In the genomic region with DNA sequence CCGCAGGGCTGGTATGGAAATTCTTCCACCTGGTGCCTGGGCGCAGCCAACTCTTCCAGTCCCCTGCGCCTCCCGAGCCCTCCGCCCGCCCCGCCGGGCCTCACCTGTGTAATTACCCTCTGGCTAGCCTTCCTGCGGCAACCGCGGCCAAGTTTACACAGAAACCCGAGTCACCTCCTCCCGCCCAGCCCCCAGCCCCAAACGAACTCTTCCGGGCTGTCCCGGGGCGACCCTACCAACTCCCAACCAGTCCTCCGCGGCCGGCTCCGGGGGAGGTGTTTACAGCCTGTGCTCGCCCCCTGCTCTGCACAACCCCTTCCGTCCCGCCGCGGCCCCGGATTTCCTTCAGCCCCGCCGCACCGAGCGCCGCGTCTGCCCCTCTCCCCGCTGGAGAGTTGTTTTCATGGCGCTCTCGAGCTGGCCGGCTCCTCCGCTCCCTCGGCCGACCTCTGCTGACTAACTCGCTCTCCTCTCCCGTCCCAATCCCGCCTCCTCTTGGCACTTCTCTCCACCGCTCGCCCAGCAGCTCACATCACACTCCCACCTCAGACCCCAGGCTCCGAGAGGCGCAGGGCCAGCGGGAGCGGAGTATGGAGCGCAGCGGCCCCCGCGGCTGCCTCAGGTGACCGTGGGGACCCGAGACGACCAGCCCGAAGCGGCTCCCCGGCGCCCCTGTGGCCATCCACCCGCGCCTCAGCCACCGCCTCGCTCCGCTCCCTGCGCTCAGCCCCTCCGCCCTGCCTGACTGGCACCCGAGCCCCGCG, we compare ENCODE assay signal across 8 cellular contexts. TPM values are rescaled to one million over a fixed set of nuclear protein-coding genes. Genes with fewer than 3 reads are reported as not detected.
A peak's percentile ranks its signal among the peaks of the same experiment; 100 is the strongest.
DNase-seq lines count a peak whose midpoint lies in the region; ATAC-seq and TF ChIP-seq lines count a peak whose summit lies in the region.

No MANE protein-coding gene starts in this region.

- no peaks in the 10 kb centered on the region for H3K9me2 ChIP-seq in OCI-LY7 (ENCODE audit: insufficient read depth, low read length)

- peak overlapping the region; percentile 91 for H3K4me3 Mint-ChIP-seq in activated T-helper 1 cell treated with anti-CD3 and anti-CD28 coated beads, Interleukin-12 subunit alpha, Interleukin-12 subunit beta, Interleukin-2, Interleukin-4 antibody, amounts not matched to agents 30 ng/mL and 10 ng/mL and 1 ng/mL, durations not matched to agents 14 hours and 24 hours and 36 hours
- H3K4me3 Mint-ChIP-seq in natural killer cell, result peak overlapping the region; percentile 99
- peak overlapping the region; percentile 94 for H3K4me3 Mint-ChIP-seq in stimulated activated naive CD8-positive, alpha-beta T cell treated with anti-CD3 and anti-CD28 coated beads, Interleukin-15, Interleukin-2, amounts not matched to agents 100 ng/mL and 50 ng/mL, for 24 hours

- DNase-seq in AG04450 (ENCODE audit: low read depth, low spot score) (peak; percentile 33), OCI-LY7 (ENCODE audit: low spot score) (peak; percentile 66), fibroblast of lung (ENCODE audit: low read depth in 2 of 2) (peak; percentile 63 to 71), natural killer cell (peak; percentile 65)
- peak; percentile 67 for DNase-seq in activated T-helper 1 cell treated with anti-CD3 and anti-CD28 coated beads, Interleukin-12 subunit alpha, Interleukin-12 subunit beta, Interleukin-2, Interleukin-4 antibody, amounts not matched to agents 30 ng/mL and 10 ng/mL and 1 ng/mL, durations not matched to agents 14 hours and 24 hours and 36 hours (ENCODE audit: low spot score)

- H3K27ac ChIP-seq in AG04450 (ENCODE audit: low read depth, low read length) (peak overlapping the region; percentile 85), OCI-LY7 (ENCODE audit: low read depth, low read length, poor library complexity, severe bottlenecking) (peak overlapping the region; percentile 99), fibroblast of lung (ENCODE audit: insufficient read depth, low read length) (peak overlapping the region; percentile 88)

- no peaks in the 10 kb centered on the region for H3K27me3 Mint-ChIP-seq in activated T-helper 1 cell treated with anti-CD3 and anti-CD28 coated beads, Interleukin-12 subunit alpha, Interleukin-12 subunit beta, Interleukin-2, Interleukin-4 antibody, amounts not matched to agents 30 ng/mL and 10 ng/mL and 1 ng/mL, durations not matched to agents 14 hours and 24 hours and 36 hours (ENCODE audit: insufficient read depth)
- H3K27me3 Mint-ChIP-seq in natural killer cell (ENCODE audit: low read depth in 2 of 2), result no peaks in the 10 kb centered on the region
- no peaks in the 10 kb centered on the region for H3K27me3 Mint-ChIP-seq in stimulated activated naive CD8-positive, alpha-beta T cell treated with anti-CD3 and anti-CD28 coated beads, Interleukin-15, Interleukin-2, amounts not matched to agents 100 ng/mL and 50 ng/mL, for 24 hours

- H2AFZ ChIP-seq in OCI-LY7 (ENCODE audit: low read length), result peak overlapping the region; percentile 54; the same call in 1 of the 2 replicates
- peak overlapping the region; percentile 84 for H2AFZ ChIP-seq in fibroblast of lung (ENCODE audit: low read length)

- H3K27me3 ChIP-seq in AG04450 (ENCODE audit: control insufficient read depth, insufficient read depth, low read length), result no peaks in the 10 kb centered on the region
- H3K27me3 ChIP-seq in fibroblast of lung (ENCODE audit: control insufficient read depth, insufficient read depth, low read length), result no peaks in the 10 kb centered on the region

- H3K36me3 Mint-ChIP-seq in activated T-helper 1 cell treated with anti-CD3 and anti-CD28 coated beads, Interleukin-12 subunit alpha, Interleukin-12 subunit beta, Interleukin-2, Interleukin-4 antibody, amounts not matched to agents 30 ng/mL and 10 ng/mL and 1 ng/mL, durations not matched to agents 14 hours and 24 hours and 36 hours (ENCODE audit: low read depth), result peaks cover 16% of the 10 kb centered on the region
- H3K36me3 Mint-ChIP-seq in natural killer cell, result no peaks in the 10 kb centered on the region
- H3K36me3 Mint-ChIP-seq in stimulated activated naive CD8-positive, alpha-beta T cell treated with anti-CD3 and anti-CD28 coated beads, Interleukin-15, Interleukin-2, amounts not matched to agents 100 ng/mL and 50 ng/mL, for 24 hours (ENCODE audit: low read depth), result peaks cover 6% of the 10 kb centered on the region

- ATAC-seq in GM18868 (IDR thresholded peaks at IDR 0.05; ENCODE audit: unreplicated experiment), result peak; percentile 23
- ATAC-seq in HG03159 (IDR thresholded peaks at IDR 0.05; ENCODE audit: unreplicated experiment), result peak; percentile 27
- peak; percentile 56 to 79 (median 59) for ATAC-seq in natural killer cell

- H3K27ac Mint-ChIP-seq in activated T-helper 1 cell treated with anti-CD3 and anti-CD28 coated beads, Interleukin-12 subunit alpha, Interleukin-12 subunit beta, Interleukin-2, Interleukin-4 antibody, amounts not matched to agents 30 ng/mL and 10 ng/mL and 1 ng/mL, durations not matched to agents 14 hours and 24 hours and 36 hours, result peak overlapping the region; percentile 100
- peak overlapping the region; percentile 97 for H3K27ac Mint-ChIP-seq in natural killer cell
- H3K27ac Mint-ChIP-seq in stimulated activated naive CD8-positive, alpha-beta T cell treated with anti-CD3 and anti-CD28 coated beads, Interleukin-15, Interleukin-2, amounts not matched to agents 100 ng/mL and 50 ng/mL, for 24 hours, result peak overlapping the region; percentile 93

- H3K9me3 Mint-ChIP-seq in activated T-helper 1 cell treated with anti-CD3 and anti-CD28 coated beads, Interleukin-12 subunit alpha, Interleukin-12 subunit beta, Interleukin-2, Interleukin-4 antibody, amounts not matched to agents 30 ng/mL and 10 ng/mL and 1 ng/mL, durations not matched to agents 14 hours and 24 hours and 36 hours, result no peaks in the 10 kb centered on the region
- no peaks in the 10 kb centered on the region for H3K9me3 Mint-ChIP-seq in natural killer cell
- no peaks in the 10 kb centered on the region for H3K9me3 Mint-ChIP-seq in stimulated activated naive CD8-positive, alpha-beta T cell treated with anti-CD3 and anti-CD28 coated beads, Interleukin-15, Interleukin-2, amounts not matched to agents 100 ng/mL and 50 ng/mL, for 24 hours

- H3K4me1 Mint-ChIP-seq in activated T-helper 1 cell treated with anti-CD3 and anti-CD28 coated beads, Interleukin-12 subunit alpha, Interleukin-12 subunit beta, Interleukin-2, Interleukin-4 antibody, amounts not matched to agents 30 ng/mL and 10 ng/mL and 1 ng/mL, durations not matched to agents 14 hours and 24 hours and 36 hours (ENCODE audit: low read depth), result peaks cover 34% of the 10 kb centered on the region
- peaks cover 41 to 51% of the 10 kb centered on the region in 2 donors for H3K4me1 Mint-ChIP-seq in natural killer cell
- H3K4me1 Mint-ChIP-seq in stimulated activated naive CD8-positive, alpha-beta T cell treated with anti-CD3 and anti-CD28 coated beads, Interleukin-15, Interleukin-2, amounts not matched to agents 100 ng/mL and 50 ng/mL, for 24 hours (ENCODE audit: low read depth), result peaks cover 57% of the 10 kb centered on the region

- H3K4me3 ChIP-seq in AG04450 (ENCODE audit: low read depth, low read length) (peak overlapping the region; percentile 89), OCI-LY7 (ENCODE audit: low read depth, low read length, poor library complexity, severe bottlenecking) (peak overlapping the region; percentile 80), fibroblast of lung (replicated peaks in 1 of 4; ENCODE audit: control extremely low read depth in 1 of 4, insufficient read depth in 1 of 4, low read depth in 3 of 4, low read length in 4 of 4) (peak overlapping the region; percentile 52 to 87 (median 84))

- peaks cover 28% of the 10 kb centered on the region for H3K36me3 ChIP-seq in OCI-LY7 (ENCODE audit: insufficient read depth, low read length)
- H3K36me3 ChIP-seq in fibroblast of lung (ENCODE audit: control insufficient read depth, insufficient read depth, low read length), result no peaks in the 10 kb centered on the region

- H3K4me1 ChIP-seq in OCI-LY7 (ENCODE audit: insufficient read depth, low read length, poor library complexity, severe bottlenecking) (peaks cover 71% of the 10 kb centered on the region), fibroblast of lung (ENCODE audit: control insufficient read depth, extremely low read depth, insufficient read depth, low read length) (peaks cover 2% of the 10 kb centered on the region)

- H3K4me2 ChIP-seq in OCI-LY7 (ENCODE audit: low read length) (peak overlapping the region; percentile 92), fibroblast of lung (ENCODE audit: extremely low read depth, insufficient read depth, low read length) (peak overlapping the region; percentile 70)

- POLR2A ChIA-PET in AG04450 (lab: Yijun Ruan, JAX) (interaction anchor here (0.8 to 1.6 kb wide), 2 partner anchors 27 to 113 kb away, joined by 5 read pairs; no protein-coding TSS in a partner anchor), OCI-LY7 (lab: Charles Lee) (interaction anchor here (0.7 to 8.2 kb wide), 4 partner anchors 32 to 454 kb away, joined by 3 to 76 read pairs (median 26); no protein-coding TSS in a partner anchor)

- H3K79me2 ChIP-seq in OCI-LY7 (ENCODE audit: insufficient read depth, low read depth, low read length) (peaks cover 61% of the 10 kb centered on the region), fibroblast of lung (ENCODE audit: control insufficient read depth, insufficient read depth, low read length) (no peaks in the 10 kb centered on the region)

- intact Hi-C loops in OCI-LY7 (cut with micrococcal nuclease; ENCODE audit: unreplicated experiment) (loop anchor here (1.0 to 5.0 kb wide), 5 partner anchors 31 to 496 kb away; a partner anchor contains a TSS), natural killer cell (cut with micrococcal nuclease) (loop anchor here (2.0 kb wide), 2 partner anchors 110 to 150 kb away; a partner anchor contains a TSS)
- intact Hi-C loops in activated T-helper 1 cell treated with anti-CD3 and anti-CD28 coated beads, Interleukin-12 subunit alpha, Interleukin-12 subunit beta, Interleukin-2, Interleukin-4 antibody, amounts not matched to agents 30 ng/mL and 10 ng/mL and 1 ng/mL, durations not matched to agents 14 hours and 24 hours and 36 hours (cut with micrococcal nuclease), result loop anchor here (1.0 to 5.0 kb wide), 13 partner anchors 19 to 948 kb away; a partner anchor contains a TSS

- no peak for TF ChIP-seq CTCF in AG04450 (IDR thresholded peaks at IDR 0.05; ENCODE audit: low read depth, low read length)
- no peak; the same call in 1 of the 2 replicates for TF ChIP-seq CTCF in OCI-LY7 (conservative IDR thresholded peaks at IDR 0.05; ENCODE audit: low read length)
- TF ChIP-seq CTCF in fibroblast of lung (conservative IDR thresholded peaks at IDR 0.05 in 1 of 2, IDR thresholded peaks at IDR 0.05 in 1 of 2; ENCODE audit: low read depth in 1 of 2, low read length in 2 of 2), result no peak
- no peak for TF ChIP-seq CTCF in natural killer cell (IDR thresholded peaks at IDR 0.05)

- H4K20me1 ChIP-seq in OCI-LY7 (ENCODE audit: insufficient read depth, low read length) (no peaks in the 10 kb centered on the region; the same call in 1 of the 2 replicates), fibroblast of lung (ENCODE audit: control insufficient read depth, extremely low read depth, insufficient read depth, low read length) (no peaks in the 10 kb centered on the region)

- BruUV-seq in OCI-LY7 (replicated peaks; lab: Mats Ljungman, UMichigan), result no TSS peak

- CTCF ChIA-PET in AG04450 (lab: Charles Lee), result interaction anchor here (0.6 kb wide), 2 partner anchors 331 to 789 kb away, joined by 3 to 5 read pairs; no protein-coding TSS in a partner anchor
- CTCF ChIA-PET in OCI-LY7 (lab: Charles Lee; ENCODE audit: unreplicated experiment), result no interaction called here

- peak overlapping the region; percentile 87 for H3K9ac ChIP-seq in fibroblast of lung (ENCODE audit: insufficient read depth, low read length)

- no peaks in the 10 kb centered on the region; the same call in 1 of the 2 replicates for H3K9me3 ChIP-seq in AG04450 (ENCODE audit: control insufficient read depth, insufficient read depth, low read length)
- no peaks in the 10 kb centered on the region for H3K9me3 ChIP-seq in OCI-LY7 (ENCODE audit: low read length)
- no peaks in the 10 kb centered on the region for H3K9me3 ChIP-seq in fibroblast of lung (ENCODE audit: control insufficient read depth, insufficient read depth, low read depth, low read length)

RNA-seq across cellular contexts. Expression of a gene that starts 0.5 kb away (rescaled TPM):
- polyA plus RNA-seq in AG04450 (2011; rRNA removed) (20.9 and 23.9 TPM in 2 replicates), fibroblast of lung (12.2 and 14.1 TPM in 2 replicates)
- polyA minus RNA-seq in AG04450 (2011; rRNA and poly(A)+ RNA removed), result 21.7 and 29.1 TPM in 2 replicates
- total RNA-seq in OCI-LY7 (2014; rRNA removed; shearing (Covaris generic)), result 28.5 and 34.1 TPM in 2 replicates
- total RNA-seq in OCI-LY7 (2022) (96.8 and 103 TPM in 2 replicates), fibroblast of lung (16.4 and 26.9 TPM in 2 replicates), natural killer cell (100 to 1,000 TPM; 107 to 127 (median 114) TPM)
- 14.8 and 16.5 TPM in 2 replicates for total RNA-seq in activated T-helper 1 cell treated with anti-CD3 and anti-CD28 coated beads, Interleukin-12 subunit alpha, Interleukin-12 subunit beta, Interleukin-2, Interleukin-4 antibody, amounts not matched to agents 30 ng/mL and 10 ng/mL and 1 ng/mL, durations not matched to agents 14 hours and 24 hours and 36 hours
- 8.4 and 11.6 TPM in 2 replicates for polyA plus RNA-seq in fibroblast of lung (2012)
- polyA minus RNA-seq in fibroblast of lung (ENCODE audit: low replicate concordance), result 2.4 and 9.9 TPM in 2 replicates

Comparison
In these comparisons a context has a peak if more than half of its experiments do, and no peak if none do; other contexts are left out.
1. Peak in every context shown above with its lines: DNase-seq, ATAC-seq, H3K4me3 ChIP-seq and H3K27ac ChIP-seq.